22 cellular contexts compared by ENCODE assay signal in genomic region chr2:119253760-119254600, GRCh38. TPM values are rescaled to one million over a fixed set of nuclear protein-coding genes. Genes with fewer than 3 reads are reported as not detected.
DNase-seq lines count a peak whose midpoint lies in the region; ATAC-seq, FAIRE-seq and TF ChIP-seq lines count a peak whose summit lies in the region.
"Had no signal": no experiment of that assay in that cellular context is flagged by ENCODE, and none has a peak within 500 bp of the region (broad histone marks: within the 10 kb centered on the region; RNA-seq: fewer than 3 reads in every experiment).

No MANE protein-coding gene starts in this region.

- in situ Hi-C loops in K562 (cut with MboI) = no loop called here

- H3K9me2 ChIP-seq in SK-N-SH = no peaks in the 10 kb centered on the region

- no peak for TF ChIP-seq EP300 in SK-N-SH (IDR thresholded peaks at IDR 0.05; ENCODE audit: borderline replicate concordance in 1 of 2, low read depth in 1 of 2, low read length in 1 of 2)
- TF ChIP-seq EP300 in K562 (IDR thresholded peaks at IDR 0.05; ENCODE audit: low read length) = no peak

- WGBS in SK-N-SH (ENCODE audit: low lambda C conversion rate) = 89% methylated on average over 12 of the region's 14 CpGs
- WGBS in K562 (ENCODE audit: insufficient coverage, low coverage, missing lambda C conversion rate) = 86% methylated on average over 14 of the region's 14 CpGs

- intact Hi-C loops in K562 (cut with micrococcal nuclease) = no loop called here

- H3K9me3 ChIP-seq in SK-N-SH = no peaks in the 10 kb centered on the region
- H3K9me3 ChIP-seq in K562 (replicated peaks; ENCODE audit: control insufficient read depth, insufficient read depth, low read depth, low read length) = no peaks in the 10 kb centered on the region
- H3K9me3 ChIP-seq in skeletal muscle tissue (ENCODE audit: control insufficient read depth in 3 of 3, low read length in 3 of 3) = no peaks in the 10 kb centered on the region
- H3K9me3 ChIP-seq: BLaER1, lower lobe of right lung, upper lobe of right lung had no signal

- no peak for ATAC-seq in SK-N-SH treated with all-trans-retinoic acid at 6 μM for 48 hours
- ATAC-seq in K562 = no peak
- no peak for ATAC-seq in foreskin keratinocyte
- ATAC-seq in HG02798 (IDR thresholded peaks at IDR 0.05; ENCODE audit: poor library complexity, unreplicated experiment) = no peak
- ATAC-seq: lower lobe of right lung, upper lobe of right lung had no signal

- no TSS peak for BruUV-seq in K562 (replicated peaks; lab: Mats Ljungman, UMichigan)

- H4K20me1 ChIP-seq in SK-N-SH (ENCODE audit: insufficient read depth) (no peaks in the 10 kb centered on the region), K562 (replicated peaks; ENCODE audit: control insufficient read depth, insufficient read depth, low read length) (no peaks in the 10 kb centered on the region; the same call in 1 of the 2 replicates)
- H4K20me1 ChIP-seq: BLaER1 had no signal

- CTCF ChIA-PET in SK-N-SH (lab: Yijun Ruan, JAX) (interaction anchor here (1.1 to 2.0 kb wide), 5 partner anchors 12 to 372 kb away, joined by 3 to 6 read pairs (median 3); no protein-coding TSS in a partner anchor), K562 (lab: Yijun Ruan, JAX; ENCODE audit: low intra/inter-chr PET ratio) (no interaction called here)

- DNase-seq in SK-N-SH = no peak
- DNase-seq in K562 (ENCODE audit: extremely low read depth in 1 of 4, low spot score in 3 of 4) = no peak
- no peak for DNase-seq in foreskin keratinocyte
- DNase-seq in T-helper 2 cell = no peak
- no peak for DNase-seq in GM12892 (ENCODE audit: insufficient read length)
- DNase-seq: activated CD4-positive, alpha-beta T cell treated with anti-CD3 and anti-CD28 coated beads, Interleukin-2, amount 10 ng/mL, durations not matched to agents 7 days and 5 days; activated gamma-delta T cell; caudate nucleus; dorsolateral prefrontal cortex; lower lobe of right lung; NCI-H2029; NCI-H446 treated with DMSO at 0.1 percent for 48 hours; stimulated activated CD4-positive, alpha-beta T cell treated with anti-CD3 and anti-CD28 coated beads, Interleukin-4, amount 100 ng/mL, for 1 hour; upper lobe of right lung had no signal

- H3K9ac ChIP-seq in SK-N-SH (0 out of 2 replicates have a peak overlapping the region, but pooled peaks have one; percentile 38), K562 (ENCODE audit: insufficient read depth in 1 of 2, low read depth in 2 of 2, low read length in 2 of 2) (no peak overlapping the region), skeletal muscle tissue (ENCODE audit: low read depth in 1 of 3, low read length in 3 of 3) (no peak overlapping the region)
- H3K9ac ChIP-seq: BLaER1, parathyroid adenoma had no signal

- peaks cover 38% of the 10 kb centered on the region for H3F3A ChIP-seq in SK-N-SH (replicated peaks; ENCODE audit: insufficient read depth)

- peaks cover 19 to 33% of the 10 kb centered on the region in 2 experiments for H3K4me1 ChIP-seq in SK-N-SH (ENCODE audit: control insufficient read depth in 1 of 2, insufficient read depth in 2 of 2, low read depth in 1 of 2, low read length in 1 of 2)
- no peaks in the 10 kb centered on the region for H3K4me1 ChIP-seq in K562 (replicated peaks in 1 of 2; ENCODE audit: control insufficient read depth in 2 of 2, insufficient read depth in 2 of 2, low read length in 2 of 2)
- H3K4me1 ChIP-seq in foreskin keratinocyte = peaks cover 21% of the 10 kb centered on the region
- peaks cover 23 to 25% (median 24%) of the 10 kb centered on the region in 3 donors for H3K4me1 ChIP-seq in skeletal muscle tissue (ENCODE audit: control insufficient read depth in 3 of 3, insufficient read depth in 3 of 3, low read length in 3 of 3)
- H3K4me1 ChIP-seq: lower lobe of right lung, upper lobe of right lung had no signal

- no peaks in the 10 kb centered on the region for H3K79me2 ChIP-seq in SK-N-SH (ENCODE audit: insufficient read depth)
- H3K79me2 ChIP-seq in K562 (ENCODE audit: control insufficient read depth, insufficient read depth, low read length) = no peaks in the 10 kb centered on the region

- POLR2A ChIA-PET in SK-N-SH (lab: Yijun Ruan, JAX) = no interaction called here
- POLR2A ChIA-PET in K562 (lab: Yijun Ruan, JAX) = interaction anchor here (0.7 kb wide), 1 partner anchor 21 kb away, joined by 3 read pairs; no protein-coding TSS in a partner anchor

- no peaks in the 10 kb centered on the region for H3K9me1 ChIP-seq in K562 (ENCODE audit: control insufficient read depth, insufficient read depth, low read length)

- TF ChIP-seq RAD21 in SK-N-SH (IDR thresholded peaks at IDR 0.05; ENCODE audit: low read length) = no peak
- no peak for TF ChIP-seq RAD21 in K562 (CRISPR knock-in tag; conservative IDR thresholded peaks at IDR 0.05 in 1 of 2, IDR thresholded peaks at IDR 0.05 in 1 of 2)

- TF ChIP-seq POLR2A in K562 (conservative IDR thresholded peaks at IDR 0.05) (no peak), GM12892 (IDR thresholded peaks at IDR 0.05; ENCODE audit: low read depth, low read length) (no peak)

- TF ChIP-seq CTCF in SK-N-SH (IDR thresholded peaks at IDR 0.05) (no peak), K562 (IDR thresholded peaks at IDR 0.05 in 2 of 3, conservative IDR thresholded peaks at IDR 0.05 in 1 of 3; ENCODE audit: insufficient read depth in 2 of 3, low read depth in 1 of 3, low read length in 3 of 3) (no peak), foreskin keratinocyte (conservative IDR thresholded peaks at IDR 0.05) (no peak)

- H3K27ac ChIP-seq in SK-N-SH (ENCODE audit: low read depth in 2 of 2, low read length in 1 of 2) = peak overlapping the region in 1 of 2 experiments; percentile 84; a peak in 3 of 4 replicates
- H3K27ac ChIP-seq in K562 (ENCODE audit: extremely low read depth, low read depth, low read length) = no peak overlapping the region
- H3K27ac ChIP-seq in foreskin keratinocyte = peak overlapping the region; percentile 70
- H3K27ac ChIP-seq in skeletal muscle tissue (ENCODE audit: low read depth, low read length) = peak overlapping the region; percentile 65
- H3K27ac ChIP-seq: 22Rv1, BLaER1, lower lobe of right lung, parathyroid adenoma, upper lobe of right lung had no signal

- H3K27me3 ChIP-seq in SK-N-SH (ENCODE audit: insufficient read depth) (no peaks in the 10 kb centered on the region), K562 (ENCODE audit: control insufficient read depth in 2 of 2, insufficient read depth in 2 of 2, low read length in 2 of 2) (no peaks in the 10 kb centered on the region), foreskin keratinocyte (no peaks in the 10 kb centered on the region), skeletal muscle tissue (ENCODE audit: control insufficient read depth in 3 of 3, insufficient read depth in 3 of 3, low read length in 3 of 3) (no peaks in the 10 kb centered on the region)
- H3K27me3 ChIP-seq: BLaER1, dorsolateral prefrontal cortex, upper lobe of right lung had no signal

- FAIRE-seq in K562 (lab: Jason Lieb, UNC) (no peak), GM12892 (lab: Jason Lieb, UNC) (no peak)
- FAIRE-seq: H54 had no signal

- H2AFZ ChIP-seq in SK-N-SH (ENCODE audit: low read depth) (no peak overlapping the region), K562 (ENCODE audit: low read depth, low read length) (no peak overlapping the region)
- H2AFZ ChIP-seq: parathyroid adenoma had no signal

- peak overlapping the region; percentile 54 for H3K4me2 ChIP-seq in SK-N-SH
- no peak overlapping the region for H3K4me2 ChIP-seq in K562 (ENCODE audit: insufficient read depth, low read length)
- H3K4me2 ChIP-seq: BLaER1 had no signal

- H3K36me3 ChIP-seq in SK-N-SH (replicated peaks in 1 of 2; ENCODE audit: control insufficient read depth in 1 of 2, insufficient read depth in 2 of 2, low read length in 1 of 2) (peaks cover 0 to 2% of the 10 kb centered on the region in 2 experiments), K562 (ENCODE audit: control insufficient read depth, insufficient read depth, low read length) (peaks cover 76% of the 10 kb centered on the region), skeletal muscle tissue (ENCODE audit: control insufficient read depth in 3 of 3, insufficient read depth in 3 of 3, low read length in 3 of 3) (peaks cover 46 to 57% (median 52%) of the 10 kb centered on the region in 3 donors)
- H3K36me3 ChIP-seq: lower lobe of right lung, upper lobe of right lung had no signal

- H3K4me3 ChIP-seq in SK-N-SH (ENCODE audit: low read depth in 2 of 2, low read length in 1 of 2) = peak overlapping the region in 1 of 2 experiments; percentile 6; a peak in 1 of 4 replicates
- H3K4me3 ChIP-seq in K562 = no peak overlapping the region
- no peak overlapping the region for H3K4me3 ChIP-seq in skeletal muscle tissue (ENCODE audit: low read length in 3 of 3)
- H3K4me3 ChIP-seq: BLaER1, dorsolateral prefrontal cortex, lower lobe of right lung, skin epidermis, upper lobe of right lung had no signal

TF ChIP-seq in SK-N-SH, 30 proteins besides CTCF, POLR2A, EP300 and RAD21 (continues in another document):
- TF ChIP-seq NRF1 (IDR thresholded peaks at IDR 0.05; ENCODE audit: low read depth, low read length) = no peak

TF ChIP-seq in SK-N-SH treated with all-trans-retinoic acid at 6 μM for 48 hours, 23 proteins besides CTCF, POLR2A, EP300 and RAD21 (continues in another document):
- no peak for TF ChIP-seq CSDC2 (CRISPR knock-in tag; IDR thresholded peaks at IDR 0.05)

RNA-seq across cellular contexts. Expression of gene STEAP3, which starts 30.3 kb away (rescaled TPM):
- 30.6 and 34.3 TPM in 2 replicates for polyA plus RNA-seq in SK-N-SH (2012; rRNA removed)
- polyA plus RNA-seq in SK-N-SH (2012; cell fraction: cytosol; rRNA removed) = 14.6 and 22.5 TPM in 2 replicates
- polyA plus RNA-seq in SK-N-SH (2012; cell fraction: nucleus; rRNA removed) = 41.1 and 47.5 TPM in 2 replicates
- total RNA-seq in K562 (2011; cell fraction: chromatin; rRNA removed; ENCODE audit: low replicate concordance) = 18.0 and 37.0 TPM in 2 replicates
- total RNA-seq in K562 (2011; cell fraction: nucleolus; rRNA removed) = 43.3 and 45.4 TPM in 2 replicates
- 33.7 and 37.0 TPM in 2 replicates for total RNA-seq in K562 (2011; cell fraction: nucleoplasm; rRNA removed)
- total RNA-seq in K562 (2014; rRNA removed) = 15.6 and 23.7 TPM in 2 replicates
- total RNA-seq in K562 (2014; rRNA removed; fragmentation: Illumina TruSeq; extraction: Trizol) = 8.2 and 9.0 TPM in 2 replicates
- total RNA-seq in K562 (2015; rRNA removed; fragmentation: Illumina TruSeq; extraction: Trizol) = 8.5 and 8.6 TPM in 2 replicates
- total RNA-seq in K562 (2021) = 29.8 and 31.6 TPM in 2 replicates
- polyA plus RNA-seq in K562 (2011; rRNA removed) = 7.7 and 11.7 TPM in 2 replicates
- polyA plus RNA-seq in K562 (2011; cell fraction: cytosol; rRNA removed) = 7.0 and 19.8 TPM in 2 replicates
- 14.1 and 32.9 TPM in 2 replicates for polyA plus RNA-seq in K562 (2011; cell fraction: nucleus; rRNA removed)
- polyA plus RNA-seq in K562 (2012) = 14.0 and 22.8 TPM in 2 replicates
- polyA plus RNA-seq in K562 (2014; fragmentation: Illumina TruSeq; extraction: Trizol) = 18.2 and 22.3 TPM in 2 replicates
- 1 to 10 TPM; 1.8 to 3.0 TPM for polyA plus RNA-seq in K562 (2014; fragmentation: Nextera tagmentation; extraction: Ambion mirVana)
- 12.7 and 12.8 TPM in 2 replicates for polyA plus RNA-seq in K562 (2014; rRNA removed)
- polyA minus RNA-seq in K562 (2011; rRNA and poly(A)+ RNA removed) = 8.4 and 10.0 TPM in 2 replicates
- polyA minus RNA-seq in K562 (2011; cell fraction: cytosol; rRNA and poly(A)+ RNA removed) = 13.9 and 18.9 TPM in 2 replicates
- 8.2 and 11.4 TPM in 2 replicates for polyA minus RNA-seq in K562 (2011; cell fraction: nucleus; rRNA and poly(A)+ RNA removed)
- total RNA-seq in foreskin keratinocyte = 23.7 and 30.8 TPM in 2 replicates
- polyA plus RNA-seq in foreskin keratinocyte = 16.5 and 21.0 TPM in 2 replicates
- 8.9 TPM for total RNA-seq in skeletal muscle tissue
- polyA plus RNA-seq in GM12892 (2012; ENCODE audit: missing spikeins) = 3.4 TPM
